In the genomic region with DNA sequence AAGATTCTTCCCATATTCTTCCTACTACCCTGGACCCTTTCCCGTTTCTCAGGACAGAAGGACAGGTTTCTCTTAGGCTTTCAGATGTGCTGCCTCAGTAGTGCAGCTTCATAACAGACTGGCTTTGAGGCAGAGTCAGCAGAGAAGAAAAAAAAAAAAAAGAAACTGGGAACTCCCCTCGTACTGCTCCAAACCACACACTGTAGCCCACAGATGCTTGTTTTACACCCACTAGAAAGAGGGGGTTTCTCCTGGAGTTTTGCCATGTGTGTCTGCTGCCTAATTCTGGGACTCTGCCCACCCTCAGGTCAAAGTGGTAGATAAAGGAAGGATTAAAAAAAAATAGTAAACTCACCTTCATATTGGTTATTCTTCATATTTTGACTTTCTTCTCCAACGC, we compare ENCODE assay signal across 10 cellular contexts.
DNase-seq lines count a peak whose midpoint lies in the region; ATAC-seq and TF ChIP-seq lines count a peak whose summit lies in the region.
"Had no signal": no experiment of that assay in that cellular context is flagged by ENCODE, and none has a peak within 500 bp of the region (broad histone marks: within the 10 kb centered on the region; RNA-seq: fewer than 3 reads in every experiment).

No MANE protein-coding gene starts in this region.

- no peak overlapping the region for H3K4me3 Mint-ChIP-seq in GM23338
- H3K4me3 Mint-ChIP-seq in stimulated activated memory B cell treated with anti-CD40 and anti-IgM and Interleukin-4, amounts not matched to agents 10 μg/mL and 1 μg/mL and 100 μg/mL, for 72 hours = peak overlapping the region; percentile 24
- H3K4me3 Mint-ChIP-seq: nephron progenitor cell had no signal

- H3F3A ChIP-seq in GM23338 (replicated peaks; ENCODE audit: low read depth) = no peaks in the 10 kb centered on the region

- ATAC-seq in GM23338 = no peak
- ATAC-seq in stimulated activated memory B cell treated with anti-CD40 and anti-IgM and Interleukin-4, amounts not matched to agents 10 μg/mL and 1 μg/mL and 100 μg/mL, for 72 hours = peak; percentile 94

- H3K4me2 ChIP-seq in GM23338 (no peak overlapping the region), KMS-11 (peak overlapping the region; percentile 14; the same call in 1 of the 2 replicates)

- H3K4me1 Mint-ChIP-seq in GM23338 = no peaks in the 10 kb centered on the region; the same call in 1 of the 3 replicates
- peaks cover 39% of the 10 kb centered on the region for H3K4me1 Mint-ChIP-seq in stimulated activated memory B cell treated with anti-CD40 and anti-IgM and Interleukin-4, amounts not matched to agents 10 μg/mL and 1 μg/mL and 100 μg/mL, for 72 hours
- H3K4me1 Mint-ChIP-seq: nephron progenitor cell had no signal

- H3K4me3 ChIP-seq in GM23338 (no peak overlapping the region), KMS-11 (IDR thresholded peaks at IDR 0.05; ENCODE audit: insufficient read depth, low read depth, low read length) (no peak overlapping the region)

- H3K9ac ChIP-seq in KMS-11 = no peak overlapping the region

- 0 out of 2 replicates have a peak overlapping the region, but pooled peaks have one; percentile 24 for H3K27ac Mint-ChIP-seq in GM23338
- peak overlapping the region; percentile 73 for H3K27ac Mint-ChIP-seq in stimulated activated memory B cell treated with anti-CD40 and anti-IgM and Interleukin-4, amounts not matched to agents 10 μg/mL and 1 μg/mL and 100 μg/mL, for 72 hours
- H3K27ac Mint-ChIP-seq: nephron progenitor cell had no signal

- no peaks in the 10 kb centered on the region for H3K79me2 ChIP-seq in GM23338 (replicated peaks; ENCODE audit: insufficient read depth)
- no peaks in the 10 kb centered on the region for H3K79me2 ChIP-seq in KMS-11 (ENCODE audit: insufficient read depth, low read depth)

- peak; percentile 39 for DNase-seq in activated naive CD4-positive, alpha-beta T cell treated with Interleukin-2 at 50 U/mL for 16 hours
- DNase-seq in activated naive CD4-positive, alpha-beta T cell treated with anti-CD3 and anti-CD28 coated beads, Interleukin-2, amount 50 U/mL, for 16 hours = no peak
- DNase-seq in GM23338 (ENCODE audit: low spot score) (no peak), NCI-H2107 (lab: John Stamatoyannopoulos, UW) (no peak), NCI-H2227 treated with DMSO at 0.1 percent for 48 hours (lab: John Stamatoyannopoulos, UW) (no peak), COLO668 (lab: John Stamatoyannopoulos, UW; ENCODE audit: unreplicated experiment) (no peak)
- DNase-seq: NCI-H2029 treated with DMSO at 0.1 percent for 48 hours, nephron progenitor cell had no signal

- H3K36me3 Mint-ChIP-seq in GM23338 (ENCODE audit: low read depth) = no peaks in the 10 kb centered on the region
- H3K36me3 Mint-ChIP-seq in stimulated activated memory B cell treated with anti-CD40 and anti-IgM and Interleukin-4, amounts not matched to agents 10 μg/mL and 1 μg/mL and 100 μg/mL, for 72 hours = peaks cover 54% of the 10 kb centered on the region

- H3K9me2 ChIP-seq in GM23338 (ENCODE audit: insufficient read depth) = no peaks in the 10 kb centered on the region

- H2AFZ ChIP-seq in GM23338 (no peak overlapping the region), KMS-11 (ENCODE audit: low read depth) (no peak overlapping the region)

- H3K27me3 ChIP-seq in GM23338 (ENCODE audit: insufficient read depth) (no peaks in the 10 kb centered on the region), KMS-11 (ENCODE audit: insufficient read depth, low read depth) (no peaks in the 10 kb centered on the region)

- H3K27ac ChIP-seq in GM23338 (ENCODE audit: low read depth) (no peak overlapping the region), KMS-11 (peak overlapping the region; percentile 30; the same call in 1 of the 2 replicates)

- H3K9me3 Mint-ChIP-seq in GM23338 = no peaks in the 10 kb centered on the region
- H3K9me3 Mint-ChIP-seq in stimulated activated memory B cell treated with anti-CD40 and anti-IgM and Interleukin-4, amounts not matched to agents 10 μg/mL and 1 μg/mL and 100 μg/mL, for 72 hours = no peaks in the 10 kb centered on the region

- TF ChIP-seq CTCF in GM23338 (conservative IDR thresholded peaks at IDR 0.05; ENCODE audit: low read depth in 2 of 2) = no peak
- no peak for TF ChIP-seq CTCF in KMS-11 (conservative IDR thresholded peaks at IDR 0.05; ENCODE audit: low read depth, low read length)

- H3K4me1 ChIP-seq in GM23338 (ENCODE audit: insufficient read depth) = no peaks in the 10 kb centered on the region
- peaks cover 35% of the 10 kb centered on the region for H3K4me1 ChIP-seq in KMS-11 (ENCODE audit: low read depth, poor library complexity, severe bottlenecking)

- no peaks in the 10 kb centered on the region for H3K27me3 Mint-ChIP-seq in GM23338 (ENCODE audit: insufficient read depth, low read depth, poor library complexity)
- no peaks in the 10 kb centered on the region for H3K27me3 Mint-ChIP-seq in stimulated activated memory B cell treated with anti-CD40 and anti-IgM and Interleukin-4, amounts not matched to agents 10 μg/mL and 1 μg/mL and 100 μg/mL, for 72 hours

- H4K20me1 ChIP-seq in GM23338 (replicated peaks; ENCODE audit: insufficient read depth) (0 out of 2 replicates have a peak, but pooled peaks cover 2% of the 10 kb centered on the region), KMS-11 (ENCODE audit: insufficient read depth) (no peaks in the 10 kb centered on the region)

- H3K36me3 ChIP-seq in GM23338 (ENCODE audit: insufficient read depth) (no peaks in the 10 kb centered on the region), KMS-11 (ENCODE audit: insufficient read depth) (no peaks in the 10 kb centered on the region)

TF ChIP-seq in GM23338, 12 proteins besides CTCF, POLR2A, EP300 and RAD21:
- no peak for TF ChIP-seq ZNF331 (CRISPR knock-in tag; IDR thresholded peaks at IDR 0.05; ENCODE audit: low read depth)
- TF ChIP-seq ZNF114 (CRISPR knock-in tag; IDR thresholded peaks at IDR 0.05) = no peak
